In the genomic region with DNA sequence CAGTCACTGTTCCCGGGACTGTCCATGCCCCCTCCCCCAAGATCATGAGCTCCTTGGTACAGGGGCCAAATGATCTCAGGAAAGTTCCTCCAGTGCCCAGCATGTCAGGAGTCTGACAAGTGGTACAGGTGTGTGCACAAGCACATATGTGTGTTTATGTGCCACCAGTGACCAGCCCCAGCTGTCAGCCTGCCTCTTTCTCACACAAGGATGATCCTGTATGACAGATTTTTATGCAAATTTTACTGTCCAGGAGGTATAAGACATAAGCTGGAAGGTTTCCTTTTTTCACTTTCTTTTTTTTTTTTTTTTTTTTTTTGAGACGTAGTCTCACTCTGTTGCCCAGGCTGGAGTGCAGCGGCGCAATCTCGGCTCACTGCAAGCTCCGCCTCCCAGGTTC, we compare ENCODE assay signal across 13 cellular contexts. TPM values are rescaled to one million over a fixed set of nuclear protein-coding genes. Genes with fewer than 3 reads are reported as not detected.
DNase-seq lines count a peak whose midpoint lies in the region; ATAC-seq, FAIRE-seq and TF ChIP-seq lines count a peak whose summit lies in the region.
"Had no signal": no experiment of that assay in that cellular context is flagged by ENCODE, and none has a peak within 500 bp of the region (broad histone marks: within the 10 kb centered on the region; RNA-seq: fewer than 3 reads in every experiment).

No MANE protein-coding gene starts in this region.

- FAIRE-seq in GM12878 (lab: Jason Lieb, UNC) (peak; percentile 47), frontal cortex (lab: Jason Lieb, UNC) (no peak)

- H2AFZ ChIP-seq in GM12878 (ENCODE audit: control insufficient read depth, low read depth, low read length), result no peak overlapping the region; the same call in 1 of the 2 replicates

- TF ChIP-seq CTCF in GM12878 (IDR thresholded peaks at IDR 0.05 in 2 of 3, conservative IDR thresholded peaks at IDR 0.05 in 1 of 3; ENCODE audit: control insufficient read depth in 2 of 3, extremely low read depth in 1 of 3, insufficient read depth in 1 of 3, low read depth in 3 of 3, low read length in 3 of 3), result no peak

- TF ChIP-seq RAD21 in GM12878 (IDR thresholded peaks at IDR 0.05; ENCODE audit: insufficient read depth, low read depth, low read length), result no peak

- no peak overlapping the region; the same call in 1 of the 2 replicates for H3K9ac ChIP-seq in GM12878 (ENCODE audit: control insufficient read depth, insufficient read depth, low read length)

- RAD21 ChIA-PET in GM12878 (lab: Charles Lee; ENCODE audit: unreplicated experiment), result interaction anchor here (1.4 kb wide), 1 partner anchor 49 kb away, joined by 3 read pairs; no protein-coding TSS in a partner anchor

- in situ Hi-C loops in GM12878 (cut with MboI), result no loop called here

- BruUV-seq in GM12878 (replicated peaks; lab: Mats Ljungman, UMichigan), result no TSS peak

- 19% methylated on average over 4 of the region's 6 CpGs for WGBS in GM12878 (ENCODE audit: insufficient coverage, insufficient replicate concordance, low lambda C conversion rate, missing lambda C conversion rate)

- CTCF ChIA-PET in GM12878 (lab: Yijun Ruan, JAX), result interaction anchor here (0.6 to 1.6 kb wide), 4 partner anchors 10 to 380 kb away, joined by 3 to 4 read pairs (median 4); no protein-coding TSS in a partner anchor

- 0 out of 2 replicates have a peak overlapping the region, but pooled peaks have one; percentile 27 for H3K4me3 ChIP-seq in GM12878
- H3K4me3 ChIP-seq: adrenal gland, left ventricle myocardium inferior, sigmoid colon had no signal

- TF ChIP-seq POLR2A in GM12878 (IDR thresholded peaks at IDR 0.05; ENCODE audit: low read depth, low read length), result no peak

- no peaks in the 10 kb centered on the region for H3K9me3 ChIP-seq in GM12878 (replicated peaks; ENCODE audit: control insufficient read depth, insufficient read depth, low read length)
- H3K9me3 ChIP-seq: adrenal gland, left ventricle myocardium inferior, sigmoid colon had no signal

- no peaks in the 10 kb centered on the region for H3K27me3 ChIP-seq in GM12878 (replicated peaks in 1 of 2; ENCODE audit: control insufficient read depth in 2 of 2, insufficient read depth in 2 of 2, low read length in 1 of 2)
- H3K27me3 ChIP-seq: adrenal gland, sigmoid colon had no signal

- peaks cover 28% of the 10 kb centered on the region for H3K4me1 ChIP-seq in GM12878 (ENCODE audit: control insufficient read depth, insufficient read depth, low read length)
- H3K4me1 ChIP-seq: left ventricle myocardium inferior, sigmoid colon had no signal

- peaks cover 5% of the 10 kb centered on the region for H3K79me2 ChIP-seq in GM12878 (ENCODE audit: control insufficient read depth, insufficient read depth, low read length)

- H3K4me2 ChIP-seq in GM12878 (ENCODE audit: control insufficient read depth, insufficient read depth), result peak overlapping the region; percentile 45

- ATAC-seq in GM18511 (IDR thresholded peaks at IDR 0.05; ENCODE audit: unreplicated experiment) (peak; percentile 61), GM19463 (IDR thresholded peaks at IDR 0.05; ENCODE audit: unreplicated experiment) (peak; percentile 63), HG03045 (IDR thresholded peaks at IDR 0.05; ENCODE audit: unreplicated experiment) (peak; percentile 73), GM12878 (peak; percentile 84)

- peak; percentile 61 for DNase-seq in GM12878 (ENCODE audit: low read depth, low spot score)
- DNase-seq in NCI-H774 (lab: John Stamatoyannopoulos, UW), result no peak
- DNase-seq in frontal cortex (ENCODE audit: low spot score in 2 of 2), result no peak
- DNase-seq in mesenteric fat pad (ENCODE audit: low spot score), result no peak
- DNase-seq in NCI-H2171 treated with DMSO at 0.1 percent for 48 hours (lab: John Stamatoyannopoulos, UW), result no peak
- DNase-seq: activated CD4-positive, alpha-beta T cell treated with anti-CD3 and anti-CD28 coated beads for 1 hour; adrenal gland; HFFc6; left ventricle myocardium inferior; sigmoid colon had no signal

- POLR2A ChIA-PET in GM12878 (lab: Charles Lee), result interaction anchor here (0.6 to 0.7 kb wide), 2 partner anchors 36 to 428 kb away, joined by 3 to 5 read pairs; no protein-coding TSS in a partner anchor

- H3K36me3 ChIP-seq in GM12878 (ENCODE audit: control insufficient read depth in 2 of 2, insufficient read depth in 2 of 2, low read length in 1 of 2), result peaks cover 0 to 1% of the 10 kb centered on the region in 2 experiments; a peak in 2 of 4 replicates
- H3K36me3 ChIP-seq: adrenal gland had no signal

- intact Hi-C loops in GM12878 (cut with micrococcal nuclease; ENCODE audit: unreplicated experiment), result no loop called here

- no peak for TF ChIP-seq EP300 in GM12878 (IDR thresholded peaks at IDR 0.05; ENCODE audit: borderline replicate concordance in 1 of 2, control insufficient read depth in 1 of 2, low read depth in 2 of 2, low read length in 2 of 2)

- peak overlapping the region; percentile 35 for H3K27ac ChIP-seq in GM12878 (ENCODE audit: control insufficient read depth, insufficient read depth)
- H3K27ac ChIP-seq: adrenal gland, left ventricle myocardium inferior, sigmoid colon had no signal

- no peaks in the 10 kb centered on the region for H4K20me1 ChIP-seq in GM12878 (ENCODE audit: control insufficient read depth, insufficient read depth)

- SMC1A ChIA-PET in GM12878 (lab: Charles Lee; ENCODE audit: uncharacterized antibody, unreplicated experiment), result interaction anchor here (0.8 to 1.6 kb wide), 3 partner anchors 11 to 56 kb away, joined by 3 to 4 read pairs (median 3); partner anchors contain the start of gene TSNAXIP1

RNA-seq across cellular contexts. Expression of gene GFOD2, which starts 31.4 kb away (rescaled TPM):
- total RNA-seq in GM12878 (2013; cell fraction: nucleolus; rRNA removed), result 17.8 and 19.1 TPM in 2 replicates
- total RNA-seq in GM12878 (2014; rRNA removed) (11.8 and 13.7 TPM in 2 replicates), GM12878 (2014; rRNA removed; fragmentation: Illumina TruSeq; extraction: Trizol) (10.3 and 10.7 TPM in 2 replicates), GM12878 (2021) (15.5 and 16.1 TPM in 2 replicates), frontal cortex (57.9 TPM), mesenteric fat pad (16.7 TPM)
- polyA plus RNA-seq in GM12878 (2011; ENCODE audit: low read depth), result 2.9 TPM
- polyA plus RNA-seq in GM12878 (2011; rRNA removed) (9.1 and 12.4 TPM in 2 replicates), GM12878 (2014; fragmentation: Illumina TruSeq; extraction: Trizol) (5.3 and 8.8 TPM in 2 replicates), GM12878 (2014; fragmentation: Nextera tagmentation; extraction: Ambion mirVana) (1 to 10 TPM; 2.0 to 2.2 TPM), GM12878 (2014; rRNA removed) (15.9 and 16.2 TPM in 2 replicates), GM12878 (2016; fragmentation: Nextera tagmentation; extraction: Ambion mirVana) (10 to 100 TPM; 11.7 to 12.5 TPM)
- 14.7 and 16.8 TPM in 2 replicates for polyA plus RNA-seq in GM12878 (2011; cell fraction: cytosol; rRNA removed)
- 10.3 and 10.8 TPM in 2 replicates for polyA plus RNA-seq in GM12878 (2011; cell fraction: nucleus; rRNA removed)
- 6.1 and 6.7 TPM in 2 replicates for polyA plus RNA-seq in GM12878 (2012)
- polyA minus RNA-seq in GM12878 (2011; rRNA and poly(A)+ RNA removed), result 15.8 and 17.8 TPM in 2 replicates
- 5.2 and 5.4 TPM in 2 replicates for polyA minus RNA-seq in GM12878 (2011; cell fraction: cytosol; rRNA and poly(A)+ RNA removed)
- polyA minus RNA-seq in GM12878 (2011; cell fraction: nucleus; rRNA and poly(A)+ RNA removed), result 3.3 and 8.7 TPM in 2 replicates

RNA-seq across cellular contexts. Expression of gene RANBP10, which starts 55.9 kb away (rescaled TPM):
- 31.0 and 31.9 TPM in 2 replicates for total RNA-seq in GM12878 (2013; cell fraction: nucleolus; rRNA removed)
- total RNA-seq in GM12878 (2014; rRNA removed), result 4.8 and 6.8 TPM in 2 replicates
- total RNA-seq in GM12878 (2014; rRNA removed; fragmentation: Illumina TruSeq; extraction: Trizol), result 5.4 and 5.5 TPM in 2 replicates
- 20.4 and 20.6 TPM in 2 replicates for total RNA-seq in GM12878 (2021)
- polyA plus RNA-seq in GM12878 (2011; ENCODE audit: low read depth), result 6.5 TPM
- polyA plus RNA-seq in GM12878 (2011; rRNA removed), result 7.4 and 14.5 TPM in 2 replicates
- 12.2 and 14.3 TPM in 2 replicates for polyA plus RNA-seq in GM12878 (2011; cell fraction: cytosol; rRNA removed)
- 52.4 and 56.6 TPM in 2 replicates for polyA plus RNA-seq in GM12878 (2011; cell fraction: nucleus; rRNA removed)
- 10.0 and 10.2 TPM in 2 replicates for polyA plus RNA-seq in GM12878 (2012)
- 11.8 and 15.6 TPM in 2 replicates for polyA plus RNA-seq in GM12878 (2014; fragmentation: Illumina TruSeq; extraction: Trizol)
- 1 to 10 TPM; 1.2 to 2.0 TPM for polyA plus RNA-seq in GM12878 (2014; fragmentation: Nextera tagmentation; extraction: Ambion mirVana)
- polyA plus RNA-seq in GM12878 (2014; rRNA removed), result 16.5 and 18.5 TPM in 2 replicates
- 10 to 100 TPM in 1 of 2 experiments, 1 to 10 TPM in 1; 9.9 to 11.7 TPM for polyA plus RNA-seq in GM12878 (2016; fragmentation: Nextera tagmentation; extraction: Ambion mirVana)
- 22.5 and 25.5 TPM in 2 replicates for polyA minus RNA-seq in GM12878 (2011; rRNA and poly(A)+ RNA removed)
- polyA minus RNA-seq in GM12878 (2011; cell fraction: cytosol; rRNA and poly(A)+ RNA removed), result 4.0 and 5.7 TPM in 2 replicates
- 16.9 and 19.7 TPM in 2 replicates for polyA minus RNA-seq in GM12878 (2011; cell fraction: nucleus; rRNA and poly(A)+ RNA removed)
- total RNA-seq in frontal cortex, result 3.7 TPM
- 14.5 TPM for total RNA-seq in mesenteric fat pad

RNA-seq across cellular contexts. Expression of gene TSNAXIP1, which starts 56.2 kb away (rescaled TPM):
- total RNA-seq in GM12878 (2013; cell fraction: nucleolus; rRNA removed), result not detected in 2 replicates
- total RNA-seq in GM12878 (2014; rRNA removed) (0.22 and 0.23 TPM in 2 replicates), GM12878 (2014; rRNA removed; fragmentation: Illumina TruSeq; extraction: Trizol) (0.23 and 0.45 TPM in 2 replicates), GM12878 (2021) (0.13 and 0.62 TPM in 2 replicates), frontal cortex (4.5 TPM), mesenteric fat pad (1.1 TPM)
- 0.10 TPM for polyA plus RNA-seq in GM12878 (2011; ENCODE audit: low read depth)
- polyA plus RNA-seq in GM12878 (2011; rRNA removed) (0.19 and 0.20 TPM in 2 replicates), GM12878 (2014; fragmentation: Illumina TruSeq; extraction: Trizol) (0.16 TPM in 1 of 2 replicates, not detected in the other), GM12878 (2014; fragmentation: Nextera tagmentation; extraction: Ambion mirVana) (under 1 TPM in 1 of 2 experiments, not detected in 1; 0.09 TPM), GM12878 (2014; rRNA removed) (0.37 and 1.2 TPM in 2 replicates), GM12878 (2016; fragmentation: Nextera tagmentation; extraction: Ambion mirVana) (under 1 TPM; 0.48 to 0.63 TPM)
- 0.13 and 0.25 TPM in 2 replicates for polyA plus RNA-seq in GM12878 (2011; cell fraction: cytosol; rRNA removed)
- 1.9 and 2.2 TPM in 2 replicates for polyA plus RNA-seq in GM12878 (2011; cell fraction: nucleus; rRNA removed)
- polyA plus RNA-seq in GM12878 (2012), result 0.14 and 0.30 TPM in 2 replicates
- polyA minus RNA-seq in GM12878 (2011; rRNA and poly(A)+ RNA removed), result 0.15 and 0.51 TPM in 2 replicates
- not detected in 2 replicates for polyA minus RNA-seq in GM12878 (2011; cell fraction: cytosol; rRNA and poly(A)+ RNA removed)
- polyA minus RNA-seq in GM12878 (2011; cell fraction: nucleus; rRNA and poly(A)+ RNA removed), result 0.36 and 1.1 TPM in 2 replicates
